Comparison of ENCODE assay signal across 1 cellular context in the genomic region with DNA sequence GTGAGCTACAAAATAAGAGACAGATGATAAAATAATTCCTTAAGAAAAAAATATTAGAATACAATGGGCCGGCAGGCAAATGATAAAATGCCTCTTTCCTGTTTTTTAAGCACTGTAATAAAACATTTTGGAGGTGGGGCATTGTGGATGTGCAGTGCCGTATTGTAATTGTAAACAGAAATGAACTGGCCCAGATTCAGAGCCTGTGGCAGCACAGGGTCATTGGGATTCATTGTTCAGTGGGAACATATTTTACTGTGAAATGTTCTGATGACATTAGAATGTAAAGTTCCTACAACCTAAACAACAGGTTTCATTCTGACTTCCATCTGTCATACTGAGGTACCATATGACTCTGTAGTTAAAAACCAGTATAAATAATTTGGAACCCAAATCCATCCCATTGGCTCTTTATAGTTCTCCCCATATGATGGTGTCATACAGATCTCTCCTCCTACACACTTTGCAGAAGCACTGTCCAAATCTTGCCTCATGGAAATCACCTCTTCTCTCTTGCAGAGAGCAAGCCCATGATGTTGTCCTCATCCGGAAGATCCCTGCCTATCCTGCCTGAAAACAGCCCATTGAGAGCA.
TF ChIP-seq lines count a peak whose summit lies in the region.

No MANE protein-coding gene starts in this region.

TF ChIP-seq in GM12878, 131 proteins besides CTCF, POLR2A, EP300 and RAD21 (continued from another document):
- TF ChIP-seq, protein P1, sequence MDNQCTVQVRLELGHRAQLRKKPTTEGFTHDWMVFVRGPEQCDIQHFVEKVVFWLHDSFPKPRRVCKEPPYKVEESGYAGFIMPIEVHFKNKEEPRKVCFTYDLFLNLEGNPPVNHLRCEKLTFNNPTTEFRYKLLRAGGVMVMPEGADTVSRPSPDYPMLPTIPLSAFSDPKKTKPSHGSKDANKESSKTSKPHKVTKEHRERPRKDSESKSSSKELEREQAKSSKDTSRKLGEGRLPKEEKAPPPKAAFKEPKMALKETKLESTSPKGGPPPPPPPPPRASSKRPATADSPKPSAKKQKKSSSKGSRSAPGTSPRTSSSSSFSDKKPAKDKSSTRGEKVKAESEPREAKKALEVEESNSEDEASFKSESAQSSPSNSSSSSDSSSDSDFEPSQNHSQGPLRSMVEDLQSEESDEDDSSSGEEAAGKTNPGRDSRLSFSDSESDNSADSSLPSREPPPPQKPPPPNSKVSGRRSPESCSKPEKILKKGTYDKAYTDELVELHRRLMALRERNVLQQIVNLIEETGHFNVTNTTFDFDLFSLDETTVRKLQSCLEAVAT (IDR thresholded peaks at IDR 0.05) = no peak
- peak; percentile 32 for TF ChIP-seq JUNB (IDR thresholded peaks at IDR 0.05)
- TF ChIP-seq, protein P2, sequence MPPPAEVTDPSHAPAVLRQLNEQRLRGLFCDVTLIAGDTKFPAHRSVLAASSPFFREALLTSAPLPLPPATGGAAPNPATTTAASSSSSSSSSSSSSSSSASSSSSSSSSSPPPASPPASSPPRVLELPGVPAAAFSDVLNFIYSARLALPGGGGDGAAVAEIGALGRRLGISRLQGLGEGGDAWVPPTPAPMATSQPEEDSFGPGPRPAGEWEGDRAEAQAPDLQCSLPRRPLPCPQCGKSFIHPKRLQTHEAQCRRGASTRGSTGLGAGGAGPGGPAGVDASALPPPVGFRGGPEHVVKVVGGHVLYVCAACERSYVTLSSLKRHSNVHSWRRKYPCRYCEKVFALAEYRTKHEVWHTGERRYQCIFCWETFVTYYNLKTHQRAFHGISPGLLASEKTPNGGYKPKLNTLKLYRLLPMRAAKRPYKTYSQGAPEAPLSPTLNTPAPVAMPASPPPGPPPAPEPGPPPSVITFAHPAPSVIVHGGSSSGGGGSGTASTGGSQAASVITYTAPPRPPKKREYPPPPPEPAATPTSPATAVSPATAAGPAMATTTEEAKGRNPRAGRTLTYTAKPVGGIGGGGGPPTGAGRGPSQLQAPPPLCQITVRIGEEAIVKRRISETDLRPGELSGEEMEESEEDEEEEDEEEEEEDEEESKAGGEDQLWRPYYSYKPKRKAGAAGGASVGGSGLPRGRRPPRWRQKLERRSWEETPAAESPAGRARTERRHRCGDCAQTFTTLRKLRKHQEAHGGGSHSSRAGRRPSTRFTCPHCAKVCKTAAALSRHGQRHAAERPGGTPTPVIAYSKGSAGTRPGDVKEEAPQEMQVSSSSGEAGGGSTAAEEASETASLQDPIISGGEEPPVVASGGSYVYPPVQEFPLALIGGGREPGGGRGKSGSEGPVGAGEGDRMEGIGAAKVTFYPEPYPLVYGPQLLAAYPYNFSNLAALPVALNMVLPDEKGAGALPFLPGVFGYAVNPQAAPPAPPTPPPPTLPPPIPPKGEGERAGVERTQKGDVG (CRISPR knock-in tag; IDR thresholded peaks at IDR 0.05) = no peak
- no peak for TF ChIP-seq SRF (IDR thresholded peaks at IDR 0.05; ENCODE audit: low read depth in 2 of 2, low read length in 2 of 2)
- TF ChIP-seq, protein P3, sequence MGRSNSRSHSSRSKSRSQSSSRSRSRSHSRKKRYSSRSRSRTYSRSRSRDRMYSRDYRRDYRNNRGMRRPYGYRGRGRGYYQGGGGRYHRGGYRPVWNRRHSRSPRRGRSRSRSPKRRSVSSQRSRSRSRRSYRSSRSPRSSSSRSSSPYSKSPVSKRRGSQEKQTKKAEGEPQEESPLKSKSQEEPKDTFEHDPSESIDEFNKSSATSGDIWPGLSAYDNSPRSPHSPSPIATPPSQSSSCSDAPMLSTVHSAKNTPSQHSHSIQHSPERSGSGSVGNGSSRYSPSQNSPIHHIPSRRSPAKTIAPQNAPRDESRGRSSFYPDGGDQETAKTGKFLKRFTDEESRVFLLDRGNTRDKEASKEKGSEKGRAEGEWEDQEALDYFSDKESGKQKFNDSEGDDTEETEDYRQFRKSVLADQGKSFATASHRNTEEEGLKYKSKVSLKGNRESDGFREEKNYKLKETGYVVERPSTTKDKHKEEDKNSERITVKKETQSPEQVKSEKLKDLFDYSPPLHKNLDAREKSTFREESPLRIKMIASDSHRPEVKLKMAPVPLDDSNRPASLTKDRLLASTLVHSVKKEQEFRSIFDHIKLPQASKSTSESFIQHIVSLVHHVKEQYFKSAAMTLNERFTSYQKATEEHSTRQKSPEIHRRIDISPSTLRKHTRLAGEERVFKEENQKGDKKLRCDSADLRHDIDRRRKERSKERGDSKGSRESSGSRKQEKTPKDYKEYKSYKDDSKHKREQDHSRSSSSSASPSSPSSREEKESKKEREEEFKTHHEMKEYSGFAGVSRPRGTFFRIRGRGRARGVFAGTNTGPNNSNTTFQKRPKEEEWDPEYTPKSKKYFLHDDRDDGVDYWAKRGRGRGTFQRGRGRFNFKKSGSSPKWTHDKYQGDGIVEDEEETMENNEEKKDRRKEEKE (IDR thresholded peaks at IDR 0.05) = no peak
